ENCODE assay signal across 14 cellular contexts in genomic region chr22:42970029-42970428, GRCh38. TPM values are rescaled to one million over a fixed set of nuclear protein-coding genes. Genes with fewer than 3 reads are reported as not detected.
DNase-seq lines count a peak whose midpoint lies in the region; ATAC-seq and TF ChIP-seq lines count a peak whose summit lies in the region.
"Had no signal": no experiment of that assay in that cellular context is flagged by ENCODE, and none has a peak within 500 bp of the region (broad histone marks: within the 10 kb centered on the region; RNA-seq: fewer than 3 reads in every experiment).

No MANE protein-coding gene starts in this region.

- H3K27ac Mint-ChIP-seq in progenitor cell of endocrine pancreas: peak overlapping the region; percentile 77
- H3K27ac Mint-ChIP-seq: activated naive CD4-positive, alpha-beta T cell treated with anti-CD3 and anti-CD28 coated beads, Interleukin-2, amount 50 U/mL, for 72 hours had no signal

- H3K27ac ChIP-seq in epithelial cell of prostate: peak overlapping the region; percentile 11
- H3K27ac ChIP-seq in SJCRH30: no peak overlapping the region
- H3K27ac ChIP-seq: prostate gland had no signal

- no peak for ATAC-seq in HG03039 (IDR thresholded peaks at IDR 0.05; ENCODE audit: unreplicated experiment)

- H3K9me3 ChIP-seq in SJCRH30 (replicated peaks): no peaks in the 10 kb centered on the region
- H3K9me3 ChIP-seq: prostate gland had no signal

- DNase-seq in DMS53 (lab: John Stamatoyannopoulos, UW): peak; percentile 59
- DNase-seq in NCI-H226: peak; percentile 37
- no peak for DNase-seq in epithelial cell of prostate (ENCODE audit: low read depth, low spot score)
- no peak for DNase-seq in progenitor cell of endocrine pancreas (ENCODE audit: low spot score, unreplicated experiment)
- DNase-seq in SJCRH30: no peak
- DNase-seq in D341Med (ENCODE audit: low spot score): no peak
- no peak for DNase-seq in H4 (ENCODE audit: low spot score)
- DNase-seq: NCI-H1048; NCI-H446 treated with DMSO at 0.1 percent for 48 hours; stimulated activated CD4-positive, alpha-beta T cell treated with anti-CD3 and anti-CD28 coated beads, Interleukin-2, amount 100 ng/mL, for 48 hours had no signal

- no peak overlapping the region for H3K4me3 ChIP-seq in SJCRH30
- H3K4me3 ChIP-seq: prostate gland had no signal

- no peaks in the 10 kb centered on the region for H3K27me3 ChIP-seq in SJCRH30

- H3K4me3 Mint-ChIP-seq in progenitor cell of endocrine pancreas (ENCODE audit: low read depth): no peak overlapping the region
- H3K4me3 Mint-ChIP-seq: CD14-positive monocyte had no signal

- H3K4me1 Mint-ChIP-seq in progenitor cell of endocrine pancreas (ENCODE audit: low read depth): peaks cover 7% of the 10 kb centered on the region

- peaks cover 22% of the 10 kb centered on the region for H3K36me3 ChIP-seq in SJCRH30
- H3K36me3 ChIP-seq: prostate gland had no signal

- no peaks in the 10 kb centered on the region for H3K9me3 Mint-ChIP-seq in progenitor cell of endocrine pancreas (ENCODE audit: low read depth)
- H3K9me3 Mint-ChIP-seq: activated naive CD4-positive, alpha-beta T cell treated with anti-CD3 and anti-CD28 coated beads, Interleukin-2, amount 50 U/mL, for 72 hours had no signal

- H3K36me3 Mint-ChIP-seq in progenitor cell of endocrine pancreas (ENCODE audit: insufficient read depth): peaks cover 25% of the 10 kb centered on the region

- H3K27me3 Mint-ChIP-seq in progenitor cell of endocrine pancreas: no peaks in the 10 kb centered on the region

- no peak for TF ChIP-seq CTCF in progenitor cell of endocrine pancreas (IDR thresholded peaks at IDR 0.05; ENCODE audit: unreplicated experiment)

- H3K4me1 ChIP-seq in SJCRH30: peaks cover 16% of the 10 kb centered on the region
- H3K4me1 ChIP-seq: prostate gland had no signal

RNA-seq across cellular contexts. Expression of gene PACSIN2, which starts 44.9 kb away (rescaled TPM):
- 53.9 and 61.0 TPM in 2 replicates for total RNA-seq in progenitor cell of endocrine pancreas
- total RNA-seq in SJCRH30 (2014; rRNA removed; shearing (Covaris generic)): 78.3 and 78.5 TPM in 2 replicates
- total RNA-seq in H4 (2014; rRNA removed; shearing (Covaris generic)): 52.4 and 56.9 TPM in 2 replicates

Comparison
In these comparisons a context has a peak if more than half of its experiments do, and no peak if none do; other contexts are left out.
1. DNase-seq: peak in DMS53 (single experiment) and NCI-H226 (single experiment); none in epithelial cell of prostate (single experiment), progenitor cell of endocrine pancreas (single experiment), SJCRH30 (0 of 2), D341Med (single experiment) and H4 (single experiment).